ENCODE assay signal across 17 cellular contexts in genomic region chrX:63919081-63919480, GRCh38.
"Had no signal": no experiment of that assay in that cellular context is flagged by ENCODE, and none has a peak within 500 bp of the region (broad histone marks: within the 10 kb centered on the region; RNA-seq: fewer than 3 reads in every experiment).

No MANE protein-coding gene starts in this region.

- DNase-seq: NCI-H1092, NCI-H1105 treated with DMSO at 0.1 percent for 48 hours, NCI-H1436, NCI-H187, NCI-H2029, NCI-H2081 treated with DMSO at 0.1 percent for 48 hours, NCI-H2171, NCI-H446, NCI-H510A, NCI-H69, NCI-H774, Right ventricle myocardium superior, RPMI8226, SIG-M5 had no signal

- H3K9me3 ChIP-seq: MG63, SJSA1 had no signal

- H3K36me3 ChIP-seq: MG63, SJSA1 had no signal

- H3K4me3 ChIP-seq: MG63, SJSA1, SK-N-MC had no signal

- H3K27ac ChIP-seq: SJSA1, SK-N-MC had no signal

- H3K27me3 ChIP-seq: MG63, SJSA1 had no signal
